ENCODE assay signal across 14 cellular contexts in the genomic region with DNA sequence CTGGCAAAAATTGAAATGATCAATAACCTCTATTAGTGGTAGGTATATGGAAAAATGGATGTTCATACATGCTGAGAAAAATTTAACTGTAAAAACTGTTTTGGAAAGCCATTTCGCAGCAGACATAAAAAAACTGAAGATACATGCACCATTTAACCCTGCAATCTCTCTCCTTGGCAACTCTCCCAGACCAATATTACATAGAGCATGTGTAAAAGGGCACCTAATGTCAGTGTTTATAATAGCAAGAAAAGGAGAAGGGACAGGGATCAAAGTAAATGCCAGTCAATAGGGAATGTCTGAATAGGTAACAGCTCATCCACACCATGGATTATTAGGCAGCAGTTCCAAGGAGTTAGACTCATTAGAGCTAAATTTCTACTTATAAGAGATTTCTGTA.
DNase-seq lines count a peak whose midpoint lies in the region; ATAC-seq and TF ChIP-seq lines count a peak whose summit lies in the region.
"Had no signal": no experiment of that assay in that cellular context is flagged by ENCODE, and none has a peak within 500 bp of the region (broad histone marks: within the 10 kb centered on the region; RNA-seq: fewer than 3 reads in every experiment).

No MANE protein-coding gene starts in this region.

- H3K27ac ChIP-seq in breast epithelium: no peak overlapping the region
- H3K27ac ChIP-seq in transverse colon: peak overlapping the region; percentile 21 to 81 (median 76)
- H3K27ac ChIP-seq in esophagus squamous epithelium: no peak overlapping the region
- H3K27ac ChIP-seq: upper lobe of right lung had no signal

- intact Hi-C loops in MCF 10A (cut with micrococcal nuclease): no loop called here
- intact Hi-C loops in breast epithelium (cut with DNase I; ENCODE audit: low total_unique reads): no loop called here
- intact Hi-C loops in transverse colon (cut with DNase I; ENCODE audit: low total_unique reads): no loop called here
- intact Hi-C loops in esophagus squamous epithelium (cut with DNase I): no loop called here

- H3K27me3 Mint-ChIP-seq in MCF 10A (ENCODE audit: insufficient read depth, unreplicated experiment): no peaks in the 10 kb centered on the region

- peaks cover 9% of the 10 kb centered on the region for H3K4me1 Mint-ChIP-seq in MCF 10A (ENCODE audit: insufficient read depth, unreplicated experiment)

- H3K4me3 ChIP-seq in breast epithelium (no peak overlapping the region), transverse colon (no peak overlapping the region), esophagus squamous epithelium (no peak overlapping the region)
- H3K4me3 ChIP-seq: upper lobe of right lung had no signal

- no peak overlapping the region for H3K27ac Mint-ChIP-seq in MCF 10A (ENCODE audit: low read depth, unreplicated experiment)

- WGBS in transverse colon (ENCODE audit: low coverage in 1 of 2), 2 donors: 40 to 53% methylated on average over 1 of the region's 1 CpG
- 67 to 84% methylated on average over 1 of the region's 1 CpG for WGBS in esophagus squamous epithelium, 2 donors

- TF ChIP-seq POLR2A in breast epithelium (IDR thresholded peaks at IDR 0.05): no peak
- no peak for TF ChIP-seq POLR2A in transverse colon (IDR thresholded peaks at IDR 0.05)
- no peak for TF ChIP-seq POLR2A in esophagus squamous epithelium (IDR thresholded peaks at IDR 0.05)

- H3K27me3 ChIP-seq in breast epithelium (no peaks in the 10 kb centered on the region), transverse colon (no peaks in the 10 kb centered on the region), esophagus squamous epithelium (no peaks in the 10 kb centered on the region)
- H3K27me3 ChIP-seq: upper lobe of right lung had no signal

- no peak for ATAC-seq in HG03280 (IDR thresholded peaks at IDR 0.05; ENCODE audit: unreplicated experiment)
- ATAC-seq: activated T-cell treated with anti-CD3 and anti-CD28 coated beads, Interleukin-2, amount 50 U/mL, for 4 hours; Panc1; upper lobe of right lung had no signal

- H3K4me3 Mint-ChIP-seq in MCF 10A (ENCODE audit: unreplicated experiment): no peak overlapping the region
- H3K4me3 Mint-ChIP-seq: activated T-cell treated with anti-CD3 and anti-CD28 coated beads, Interleukin-2, amount 50 U/mL, for 4 hours had no signal

- BruUV-seq in MCF 10A (replicated peaks; lab: Mats Ljungman, UMichigan): no TSS peak

- H3K9me3 Mint-ChIP-seq in MCF 10A (ENCODE audit: unreplicated experiment): no peaks in the 10 kb centered on the region

- CTCF ChIA-PET in MCF 10A (lab: Yijun Ruan, JAX): no interaction called here

- POLR2A ChIA-PET in MCF 10A (lab: Yijun Ruan, JAX): interaction anchor here (1.0 to 1.2 kb wide), 5 partner anchors 10 to 250 kb away, joined by 3 to 7 read pairs (median 3); no protein-coding TSS in a partner anchor

- no peaks in the 10 kb centered on the region for H3K36me3 Mint-ChIP-seq in MCF 10A (ENCODE audit: insufficient read depth, unreplicated experiment)

- DNase-seq in MCF 10A (ENCODE audit: unreplicated experiment) (peak; percentile 72), breast epithelium (ENCODE audit: low spot score in 2 of 2) (no peak), NCI-H146 (lab: John Stamatoyannopoulos, UW) (peak; percentile 63), NCI-H774 (lab: John Stamatoyannopoulos, UW) (peak; percentile 61), transverse colon (no peak), retina (no peak), esophagus squamous epithelium (lab: John Stamatoyannopoulos, UW) (no peak)
- DNase-seq: activated CD4-positive, alpha-beta T cell treated with anti-CD3 and anti-CD28 coated beads for 1 hour; activated T-cell treated with anti-CD3 and anti-CD28 coated beads, Interleukin-2, amount 50 U/mL, for 4 hours; EL; Kasumi-1; upper lobe of right lung had no signal

- TF ChIP-seq EP300 in transverse colon (IDR thresholded peaks at IDR 0.05; ENCODE audit: low read depth): no peak

- H3K9me3 ChIP-seq in breast epithelium (no peaks in the 10 kb centered on the region), transverse colon (no peaks in the 10 kb centered on the region), esophagus squamous epithelium (no peaks in the 10 kb centered on the region)
- H3K9me3 ChIP-seq: upper lobe of right lung had no signal

- in situ Hi-C loops in transverse colon (cut with MboI; ENCODE audit: low pct_ligation_motif_present in 1 of 4, low pct_unique_long_range_greater_than_20kb in 1 of 4, low sequenced_read_pairs in 3 of 4): no loop called here

- no peaks in the 10 kb centered on the region for H3K4me1 ChIP-seq in breast epithelium
- peaks cover 20 to 56% (median 43%) of the 10 kb centered on the region in 4 donors for H3K4me1 ChIP-seq in transverse colon
- H3K4me1 ChIP-seq in esophagus squamous epithelium: peaks cover 0 to 23% (median 8%) of the 10 kb centered on the region in 3 donors

- H3K36me3 ChIP-seq in breast epithelium (no peaks in the 10 kb centered on the region), transverse colon (no peaks in the 10 kb centered on the region), esophagus squamous epithelium (no peaks in the 10 kb centered on the region)
- H3K36me3 ChIP-seq: upper lobe of right lung had no signal

- TF ChIP-seq CTCF in MCF 10A (IDR thresholded peaks at IDR 0.05; ENCODE audit: unreplicated experiment) (no peak), breast epithelium (IDR thresholded peaks at IDR 0.05) (no peak), transverse colon (IDR thresholded peaks at IDR 0.05) (no peak), esophagus squamous epithelium (IDR thresholded peaks at IDR 0.05) (no peak)

Comparison
In these comparisons a context has a peak if more than half of its experiments do, and no peak if none do; other contexts are left out.
1. DNase-seq: peak in MCF 10A (single experiment), NCI-H146 (single experiment) and NCI-H774 (single experiment); none in breast epithelium (0 of 2), transverse colon (single experiment), retina (single experiment) and esophagus squamous epithelium (single experiment).
2. H3K27ac ChIP-seq: peak in transverse colon (4 of 4); none in breast epithelium (0 of 2) and esophagus squamous epithelium (0 of 4).